ENCODE assay signal across 1 cellular context in the genomic region with DNA sequence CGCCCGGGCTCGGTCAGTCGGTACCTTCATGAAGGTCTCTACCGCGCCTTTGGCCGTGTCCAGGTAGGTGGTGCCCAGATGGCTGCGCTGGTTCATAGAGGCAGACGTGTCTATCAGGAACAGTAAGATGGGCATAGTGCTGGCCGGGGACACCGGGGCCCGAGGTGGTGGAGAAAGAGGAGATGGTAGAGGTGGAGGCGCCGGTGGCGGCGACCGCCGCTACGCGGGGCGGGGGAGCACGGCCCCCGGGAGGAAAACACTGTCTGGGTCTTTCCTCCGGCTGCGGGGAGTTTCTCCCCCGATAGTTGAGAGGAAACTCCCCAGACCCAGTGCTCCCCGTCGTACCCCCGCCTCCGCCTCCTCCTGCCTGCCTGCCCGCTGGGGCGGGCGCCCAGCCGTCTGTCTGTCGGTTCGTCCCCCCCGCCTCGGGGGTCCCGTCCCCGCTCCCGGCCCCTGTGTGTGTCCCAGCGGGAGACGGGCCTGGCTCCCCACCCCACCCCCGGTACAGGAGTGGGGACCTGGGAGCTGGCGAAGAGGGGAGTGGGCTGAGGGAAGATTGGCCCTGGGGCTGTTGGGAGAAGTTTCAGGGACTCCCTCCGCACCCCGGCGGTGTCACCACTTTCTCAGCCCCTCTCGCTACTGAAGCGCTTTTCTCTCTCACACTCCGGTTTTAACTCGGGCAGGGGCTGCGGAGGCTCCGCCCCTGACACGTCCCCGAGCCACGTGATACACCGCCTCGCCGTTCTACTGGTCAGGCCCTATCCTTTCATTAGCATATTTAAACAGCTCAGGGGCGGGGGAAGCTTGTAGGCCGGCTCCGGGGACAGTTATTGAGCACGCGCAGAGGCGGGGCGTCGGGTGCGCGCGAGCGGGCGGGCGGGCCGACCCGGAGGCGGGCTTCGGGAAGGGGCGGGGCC.
TF ChIP-seq lines count a peak whose summit lies in the region.

TSS of gene INTS6 (minus strand) at position 646 of the 917 bp plus-strand sequence. CDS start at position 135, 511 bp downstream.

TF ChIP-seq in K562, 482 proteins besides CTCF, POLR2A, EP300 and RAD21 (continued from another document and continues in another):
- TF ChIP-seq SIRT6 (IDR thresholded peaks at IDR 0.05; ENCODE audit: low read depth, low read length): no peak
- TF ChIP-seq RBFOX2 (IDR thresholded peaks at IDR 0.05; ENCODE audit: low read depth, low read length): peak; percentile 98
- no peak for TF ChIP-seq ZNF121 (CRISPR knock-in tag; conservative IDR thresholded peaks at IDR 0.05)
- TF ChIP-seq ZNF384 (IDR thresholded peaks at IDR 0.05; ENCODE audit: low read depth, low read length): no peak
- TF ChIP-seq ZFP30 (CRISPR knock-in tag; IDR thresholded peaks at IDR 0.05; ENCODE audit: borderline replicate concordance): no peak
- TF ChIP-seq CBX1 (IDR thresholded peaks at IDR 0.05; ENCODE audit: low read depth): peak; percentile 87
- TF ChIP-seq ZNF584 (CRISPR knock-in tag; IDR thresholded peaks at IDR 0.05; ENCODE audit: low read depth): no peak
- TF ChIP-seq TRIM25 (IDR thresholded peaks at IDR 0.05; ENCODE audit: borderline replicate concordance): no peak
- peak; percentile 82 for TF ChIP-seq PRPF4 (IDR thresholded peaks at IDR 0.05; ENCODE audit: insufficient read depth, low read depth, low read length, poor library complexity, severe bottlenecking)
- peak in 1 of 2 experiments; percentile 90; a peak in 2 of 4 replicates for TF ChIP-seq ZMIZ1 (IDR thresholded peaks at IDR 0.05; ENCODE audit: low read depth in 2 of 2, low read length in 2 of 2)
- no peak for TF ChIP-seq ZNF212 (CRISPR knock-in tag; IDR thresholded peaks at IDR 0.05)
- TF ChIP-seq TBP (optimal IDR thresholded peaks at IDR 0.05; ENCODE audit: low read depth, low read length): peak; percentile 99
- no peak for TF ChIP-seq SRSF9 (IDR thresholded peaks at IDR 0.05; ENCODE audit: borderline replicate concordance, low read depth, low read length)
- TF ChIP-seq NFE2 (IDR thresholded peaks at IDR 0.05; ENCODE audit: low read depth): no peak
- peak in 1 of 2 experiments; percentile 47; a peak in 1 of 4 replicates for TF ChIP-seq MLLT1 (IDR thresholded peaks at IDR 0.05)
- peak; percentile 87 for TF ChIP-seq TOE1 (IDR thresholded peaks at IDR 0.05; ENCODE audit: borderline replicate concordance)
- no peak for TF ChIP-seq TOE1 (CRISPR knock-in tag; IDR thresholded peaks at IDR 0.05; ENCODE audit: borderline replicate concordance, low read depth)
- TF ChIP-seq, protein P1, sequence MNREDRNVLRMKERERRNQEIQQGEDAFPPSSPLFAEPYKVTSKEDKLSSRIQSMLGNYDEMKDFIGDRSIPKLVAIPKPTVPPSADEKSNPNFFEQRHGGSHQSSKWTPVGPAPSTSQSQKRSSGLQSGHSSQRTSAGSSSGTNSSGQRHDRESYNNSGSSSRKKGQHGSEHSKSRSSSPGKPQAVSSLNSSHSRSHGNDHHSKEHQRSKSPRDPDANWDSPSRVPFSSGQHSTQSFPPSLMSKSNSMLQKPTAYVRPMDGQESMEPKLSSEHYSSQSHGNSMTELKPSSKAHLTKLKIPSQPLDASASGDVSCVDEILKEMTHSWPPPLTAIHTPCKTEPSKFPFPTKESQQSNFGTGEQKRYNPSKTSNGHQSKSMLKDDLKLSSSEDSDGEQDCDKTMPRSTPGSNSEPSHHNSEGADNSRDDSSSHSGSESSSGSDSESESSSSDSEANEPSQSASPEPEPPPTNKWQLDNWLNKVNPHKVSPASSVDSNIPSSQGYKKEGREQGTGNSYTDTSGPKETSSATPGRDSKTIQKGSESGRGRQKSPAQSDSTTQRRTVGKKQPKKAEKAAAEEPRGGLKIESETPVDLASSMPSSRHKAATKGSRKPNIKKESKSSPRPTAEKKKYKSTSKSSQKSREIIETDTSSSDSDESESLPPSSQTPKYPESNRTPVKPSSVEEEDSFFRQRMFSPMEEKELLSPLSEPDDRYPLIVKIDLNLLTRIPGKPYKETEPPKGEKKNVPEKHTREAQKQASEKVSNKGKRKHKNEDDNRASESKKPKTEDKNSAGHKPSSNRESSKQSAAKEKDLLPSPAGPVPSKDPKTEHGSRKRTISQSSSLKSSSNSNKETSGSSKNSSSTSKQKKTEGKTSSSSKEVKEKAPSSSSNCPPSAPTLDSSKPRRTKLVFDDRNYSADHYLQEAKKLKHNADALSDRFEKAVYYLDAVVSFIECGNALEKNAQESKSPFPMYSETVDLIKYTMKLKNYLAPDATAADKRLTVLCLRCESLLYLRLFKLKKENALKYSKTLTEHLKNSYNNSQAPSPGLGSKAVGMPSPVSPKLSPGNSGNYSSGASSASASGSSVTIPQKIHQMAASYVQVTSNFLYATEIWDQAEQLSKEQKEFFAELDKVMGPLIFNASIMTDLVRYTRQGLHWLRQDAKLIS (CRISPR knock-in tag; IDR thresholded peaks at IDR 0.05): peak; percentile 99
- TF ChIP-seq ELF4 (CRISPR knock-in tag; IDR thresholded peaks at IDR 0.05): no peak
- TF ChIP-seq, protein P2, sequence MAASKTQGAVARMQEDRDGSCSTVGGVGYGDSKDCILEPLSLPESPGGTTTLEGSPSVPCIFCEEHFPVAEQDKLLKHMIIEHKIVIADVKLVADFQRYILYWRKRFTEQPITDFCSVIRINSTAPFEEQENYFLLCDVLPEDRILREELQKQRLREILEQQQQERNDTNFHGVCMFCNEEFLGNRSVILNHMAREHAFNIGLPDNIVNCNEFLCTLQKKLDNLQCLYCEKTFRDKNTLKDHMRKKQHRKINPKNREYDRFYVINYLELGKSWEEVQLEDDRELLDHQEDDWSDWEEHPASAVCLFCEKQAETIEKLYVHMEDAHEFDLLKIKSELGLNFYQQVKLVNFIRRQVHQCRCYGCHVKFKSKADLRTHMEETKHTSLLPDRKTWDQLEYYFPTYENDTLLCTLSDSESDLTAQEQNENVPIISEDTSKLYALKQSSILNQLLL (CRISPR knock-in tag; IDR thresholded peaks at IDR 0.05; ENCODE audit: borderline replicate concordance): no peak
- no peak for TF ChIP-seq E4F1 (CRISPR knock-in tag; IDR thresholded peaks at IDR 0.05; ENCODE audit: borderline replicate concordance)
- TF ChIP-seq MTA1 (IDR thresholded peaks at IDR 0.05; ENCODE audit: borderline replicate concordance): no peak
- no peak for TF ChIP-seq PTTG1 (tag; IDR thresholded peaks at IDR 0.05; ENCODE audit: low read depth)
- no peak for TF ChIP-seq SREBF1 (IDR thresholded peaks at IDR 0.05; ENCODE audit: borderline replicate concordance, low read depth, low read length)
- no peak for TF ChIP-seq HLTF (IDR thresholded peaks at IDR 0.05)
- TF ChIP-seq, protein P3, sequence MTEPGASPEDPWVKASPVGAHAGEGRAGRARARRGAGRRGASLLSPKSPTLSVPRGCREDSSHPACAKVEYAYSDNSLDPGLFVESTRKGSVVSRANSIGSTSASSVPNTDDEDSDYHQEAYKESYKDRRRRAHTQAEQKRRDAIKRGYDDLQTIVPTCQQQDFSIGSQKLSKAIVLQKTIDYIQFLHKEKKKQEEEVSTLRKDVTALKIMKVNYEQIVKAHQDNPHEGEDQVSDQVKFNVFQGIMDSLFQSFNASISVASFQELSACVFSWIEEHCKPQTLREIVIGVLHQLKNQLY (CRISPR knock-in tag; conservative IDR thresholded peaks at IDR 0.05): 0 out of 4 replicates have a peak, but pooled peaks of 1 of the 2 experiments have one; percentile 41
- peak; percentile 80 for TF ChIP-seq CHD1 (IDR thresholded peaks at IDR 0.05; ENCODE audit: low read length)
- TF ChIP-seq TFE3 (CRISPR knock-in tag; IDR thresholded peaks at IDR 0.05): peak; percentile 86
- TF ChIP-seq, protein P4, sequence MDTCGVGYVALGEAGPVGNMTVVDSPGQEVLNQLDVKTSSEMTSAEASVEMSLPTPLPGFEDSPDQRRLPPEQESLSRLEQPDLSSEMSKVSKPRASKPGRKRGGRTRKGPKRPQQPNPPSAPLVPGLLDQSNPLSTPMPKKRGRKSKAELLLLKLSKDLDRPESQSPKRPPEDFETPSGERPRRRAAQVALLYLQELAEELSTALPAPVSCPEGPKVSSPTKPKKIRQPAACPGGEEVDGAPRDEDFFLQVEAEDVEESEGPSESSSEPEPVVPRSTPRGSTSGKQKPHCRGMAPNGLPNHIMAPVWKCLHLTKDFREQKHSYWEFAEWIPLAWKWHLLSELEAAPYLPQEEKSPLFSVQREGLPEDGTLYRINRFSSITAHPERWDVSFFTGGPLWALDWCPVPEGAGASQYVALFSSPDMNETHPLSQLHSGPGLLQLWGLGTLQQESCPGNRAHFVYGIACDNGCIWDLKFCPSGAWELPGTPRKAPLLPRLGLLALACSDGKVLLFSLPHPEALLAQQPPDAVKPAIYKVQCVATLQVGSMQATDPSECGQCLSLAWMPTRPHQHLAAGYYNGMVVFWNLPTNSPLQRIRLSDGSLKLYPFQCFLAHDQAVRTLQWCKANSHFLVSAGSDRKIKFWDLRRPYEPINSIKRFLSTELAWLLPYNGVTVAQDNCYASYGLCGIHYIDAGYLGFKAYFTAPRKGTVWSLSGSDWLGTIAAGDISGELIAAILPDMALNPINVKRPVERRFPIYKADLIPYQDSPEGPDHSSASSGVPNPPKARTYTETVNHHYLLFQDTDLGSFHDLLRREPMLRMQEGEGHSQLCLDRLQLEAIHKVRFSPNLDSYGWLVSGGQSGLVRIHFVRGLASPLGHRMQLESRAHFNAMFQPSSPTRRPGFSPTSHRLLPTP (IDR thresholded peaks at IDR 0.05; ENCODE audit: borderline replicate concordance, extremely low read depth, insufficient read length): no peak
- no peak for TF ChIP-seq EHMT2 (IDR thresholded peaks at IDR 0.05)
- TF ChIP-seq NFIC (IDR thresholded peaks at IDR 0.05): peak; percentile 58
- no peak for TF ChIP-seq ZSCAN29 (IDR thresholded peaks at IDR 0.05)
